ENCODE assay signal across 2 cellular contexts in the genomic region with DNA sequence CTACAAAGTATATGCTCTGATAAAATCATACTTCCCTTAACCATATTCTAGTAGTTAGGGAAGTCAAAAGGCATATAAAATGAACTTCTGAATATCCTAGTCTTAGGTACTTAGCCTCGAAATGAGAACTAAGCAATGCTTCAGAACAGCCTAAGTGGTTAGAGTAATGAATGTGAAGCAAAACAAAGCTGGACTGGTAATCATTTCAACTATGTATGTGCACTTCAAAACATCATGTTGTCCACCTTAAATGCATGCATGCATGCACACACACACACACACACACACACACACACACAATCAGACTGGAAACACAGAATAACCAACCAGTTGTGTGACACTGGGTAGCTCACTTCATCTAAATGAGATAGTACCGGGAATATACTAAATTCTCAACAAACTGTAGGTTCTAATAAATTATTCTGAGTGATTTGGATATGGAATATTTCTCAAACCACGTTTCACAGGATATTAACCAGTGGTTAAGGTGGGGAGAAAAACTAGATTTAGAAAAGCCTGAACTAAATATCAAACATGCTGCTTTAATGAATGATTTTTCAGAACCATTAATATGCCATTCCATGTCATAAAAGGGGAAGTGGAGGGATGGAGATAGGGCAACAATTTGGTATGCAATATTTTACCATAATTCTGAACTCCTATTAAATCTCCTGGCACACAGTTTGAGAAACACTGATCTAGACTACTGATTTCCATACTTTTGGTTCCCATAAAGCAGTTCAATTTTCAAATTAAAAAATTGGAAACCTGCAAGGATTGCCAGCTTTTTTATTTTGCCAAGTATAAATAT.
TF ChIP-seq lines count a peak whose summit lies in the region.

No MANE protein-coding gene starts in this region.

TF ChIP-seq in SK-N-SH treated with all-trans-retinoic acid at 6 μM for 48 hours, 23 proteins besides CTCF, POLR2A, EP300 and RAD21:
- no peak for TF ChIP-seq ZC3H10 (CRISPR knock-in tag; IDR thresholded peaks at IDR 0.05)
- no peak for TF ChIP-seq TSHZ2 (CRISPR knock-in tag; IDR thresholded peaks at IDR 0.05)
- TF ChIP-seq TCF4 (CRISPR knock-in tag; IDR thresholded peaks at IDR 0.05; ENCODE audit: borderline replicate concordance), result no peak

TF ChIP-seq in SK-N-SH, 30 proteins besides CTCF, POLR2A, EP300 and RAD21:
- TF ChIP-seq NRF1 (IDR thresholded peaks at IDR 0.05; ENCODE audit: low read depth, low read length) (no peak), GATA2 (CRISPR knock-in tag; IDR thresholded peaks at IDR 0.05) (no peak), EZH2phosphoT487 (IDR thresholded peaks at IDR 0.05; ENCODE audit: borderline replicate concordance, low read depth) (no peak), TAF1 (IDR thresholded peaks at IDR 0.05; ENCODE audit: borderline replicate concordance, low read depth, low read length) (no peak)
- TF ChIP-seq, protein P1, sequence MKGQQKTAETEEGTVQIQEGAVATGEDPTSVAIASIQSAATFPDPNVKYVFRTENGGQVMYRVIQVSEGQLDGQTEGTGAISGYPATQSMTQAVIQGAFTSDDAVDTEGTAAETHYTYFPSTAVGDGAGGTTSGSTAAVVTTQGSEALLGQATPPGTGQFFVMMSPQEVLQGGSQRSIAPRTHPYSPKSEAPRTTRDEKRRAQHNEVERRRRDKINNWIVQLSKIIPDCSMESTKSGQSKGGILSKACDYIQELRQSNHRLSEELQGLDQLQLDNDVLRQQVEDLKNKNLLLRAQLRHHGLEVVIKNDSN (IDR thresholded peaks at IDR 0.05; ENCODE audit: borderline replicate concordance, low read depth), result no peak
- TF ChIP-seq, protein P2, sequence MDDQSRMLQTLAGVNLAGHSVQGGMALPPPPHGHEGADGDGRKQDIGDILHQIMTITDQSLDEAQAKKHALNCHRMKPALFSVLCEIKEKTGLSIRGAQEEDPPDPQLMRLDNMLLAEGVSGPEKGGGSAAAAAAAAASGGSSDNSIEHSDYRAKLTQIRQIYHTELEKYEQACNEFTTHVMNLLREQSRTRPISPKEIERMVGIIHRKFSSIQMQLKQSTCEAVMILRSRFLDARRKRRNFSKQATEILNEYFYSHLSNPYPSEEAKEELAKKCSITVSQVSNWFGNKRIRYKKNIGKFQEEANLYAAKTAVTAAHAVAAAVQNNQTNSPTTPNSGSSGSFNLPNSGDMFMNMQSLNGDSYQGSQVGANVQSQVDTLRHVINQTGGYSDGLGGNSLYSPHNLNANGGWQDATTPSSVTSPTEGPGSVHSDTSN (IDR thresholded peaks at IDR 0.05), result no peak
